In the genomic region with DNA sequence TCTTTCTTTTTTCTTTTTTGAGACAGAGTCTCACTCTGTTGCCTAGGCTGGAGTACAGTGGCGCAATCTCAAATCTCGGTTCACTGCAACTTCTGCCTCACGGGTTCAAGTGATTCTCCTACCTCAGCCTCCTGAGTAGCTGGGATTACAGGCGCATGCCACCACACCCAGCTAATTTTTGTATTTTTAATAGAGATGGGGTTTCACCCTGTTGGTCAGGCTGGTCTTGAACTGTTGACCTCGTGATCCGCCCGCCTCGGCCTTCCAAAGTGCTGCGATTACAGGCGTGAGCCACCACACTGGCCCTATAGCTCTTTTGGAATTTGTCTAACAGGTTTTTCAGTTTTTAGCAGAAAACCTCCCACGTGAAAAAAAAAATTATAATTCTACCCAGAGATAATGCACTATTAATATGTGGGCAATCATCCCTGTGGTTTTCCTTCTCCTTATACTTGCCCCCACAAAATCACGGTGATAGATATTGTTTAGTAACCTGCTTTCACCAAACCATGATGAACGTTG, we compare ENCODE assay signal across 7 cellular contexts. TPM values are rescaled to one million over a fixed set of nuclear protein-coding genes. Genes with fewer than 3 reads are reported as not detected.
DNase-seq lines count a peak whose midpoint lies in the region; ATAC-seq, FAIRE-seq and TF ChIP-seq lines count a peak whose summit lies in the region.
"Not testable (repeated sequence)": the region's sequence is repeated elsewhere in the genome, so short reads cannot be mapped to it uniquely, and the experiment has no call there.

No MANE protein-coding gene starts in this region.

- H3K4me3 ChIP-seq in PC-3 (ENCODE audit: low read length): peak overlapping the region; percentile 21; the same call in 1 of the 2 replicates
- H3K4me3 ChIP-seq in astrocyte (ENCODE audit: insufficient read depth, low read depth, low read length); endothelial cell of umbilical vein (replicated peaks in 1 of 3; ENCODE audit: insufficient read depth in 1 of 3, low read depth in 1 of 3, low read length in 3 of 3); left ventricle myocardium inferior; mucosa of rectum (ENCODE audit: low read length in 2 of 2); psoas muscle; tibial artery: not testable (repeated sequence)

- dilution Hi-C loops in endothelial cell of umbilical vein (cut with MboI; ENCODE audit: extremely low pct_ligation_motif_present, low sequenced_read_pairs): not testable (repeated sequence)

- DNase-seq in PC-3; astrocyte (ENCODE audit: low read depth); endothelial cell of umbilical vein (ENCODE audit: low read depth, low spot score); left ventricle myocardium inferior; psoas muscle: not testable (repeated sequence)
- peak in 1 of 2 donors; percentile 62 for DNase-seq in tibial artery

- H3K27me3 Mint-ChIP-seq in astrocyte (ENCODE audit: low read depth, unreplicated experiment): not testable (repeated sequence)

- H3K4me1 ChIP-seq in PC-3 (ENCODE audit: insufficient read depth, low read length): peaks cover 67% of the 10 kb centered on the region
- H3K4me1 ChIP-seq in astrocyte (ENCODE audit: insufficient read depth, low read length): peaks cover 48% of the 10 kb centered on the region
- H3K4me1 ChIP-seq in endothelial cell of umbilical vein (ENCODE audit: control insufficient read depth, extremely low read depth, insufficient read depth, low read length): peaks cover 35% of the 10 kb centered on the region
- H3K4me1 ChIP-seq in left ventricle myocardium inferior: peaks cover 98% of the 10 kb centered on the region
- H3K4me1 ChIP-seq in mucosa of rectum (ENCODE audit: control insufficient read depth in 2 of 2, insufficient read depth in 2 of 2, low read length in 2 of 2): peaks cover 38 to 50% of the 10 kb centered on the region in 2 donors
- peaks cover 51% of the 10 kb centered on the region for H3K4me1 ChIP-seq in psoas muscle
- H3K4me1 ChIP-seq in tibial artery: peaks cover 0 to 100% (median 63%) of the 10 kb centered on the region in 4 donors

- peaks cover 12% of the 10 kb centered on the region for H3K36me3 ChIP-seq in PC-3 (ENCODE audit: low read depth, low read length)
- H3K36me3 ChIP-seq in astrocyte (ENCODE audit: insufficient read depth, low read length): peaks cover 20% of the 10 kb centered on the region
- not testable (repeated sequence) for H3K36me3 ChIP-seq in endothelial cell of umbilical vein (ENCODE audit: control insufficient read depth in 2 of 2, extremely low read depth in 1 of 2, insufficient read depth in 2 of 2, low read length in 2 of 2)
- H3K36me3 ChIP-seq in left ventricle myocardium inferior: peaks cover 61% of the 10 kb centered on the region
- peaks cover 14 to 33% of the 10 kb centered on the region in 2 donors for H3K36me3 ChIP-seq in mucosa of rectum (ENCODE audit: control insufficient read depth in 2 of 2, insufficient read depth in 2 of 2, low read length in 2 of 2)
- peaks cover 6 to 88% of the 10 kb centered on the region in 2 donors for H3K36me3 ChIP-seq in psoas muscle (ENCODE audit: insufficient read depth in 1 of 2, low read depth in 1 of 2)
- peaks cover 15 to 29% (median 28%) of the 10 kb centered on the region in 3 donors for H3K36me3 ChIP-seq in tibial artery

- not testable (repeated sequence) for H3K9me1 ChIP-seq in endothelial cell of umbilical vein (replicated peaks; ENCODE audit: control insufficient read depth, extremely low read depth, insufficient read depth, low read length)

- H3F3A ChIP-seq in PC-3 (ENCODE audit: low read length, unreplicated experiment): not testable (repeated sequence)

- peaks cover 28% of the 10 kb centered on the region for H3K4me1 Mint-ChIP-seq in astrocyte (ENCODE audit: low read depth, unreplicated experiment)

- peak overlapping the region; percentile 81 for H3K9ac ChIP-seq in PC-3 (ENCODE audit: low read length)
- H3K9ac ChIP-seq in astrocyte (ENCODE audit: low read length): not testable (repeated sequence)
- peak overlapping the region; percentile 17 for H3K9ac ChIP-seq in endothelial cell of umbilical vein (replicated peaks; ENCODE audit: extremely low read depth, insufficient read depth, low read length)
- peak overlapping the region in 1 of 2 donors; percentile 47 for H3K9ac ChIP-seq in mucosa of rectum (ENCODE audit: low read depth in 1 of 2, low read length in 2 of 2)

- intact Hi-C loops in PC-3 (cut with micrococcal nuclease) (loop anchor here (1.0 to 2.0 kb wide), 2 partner anchors 15 to 20 kb away; no protein-coding TSS in a partner anchor), endothelial cell of umbilical vein (cut with micrococcal nuclease) (loop anchor here (1.0 kb wide), 2 partner anchors 8 to 15 kb away; no protein-coding TSS in a partner anchor)
- intact Hi-C loops in left ventricle myocardium inferior (cut with micrococcal nuclease); psoas muscle (cut with DNase I); tibial artery (cut with DNase I; ENCODE audit: low total_unique reads): not testable (repeated sequence)

- H3K27ac ChIP-seq in PC-3 (ENCODE audit: low read length): peak overlapping the region; percentile 99
- peak overlapping the region; percentile 91 for H3K27ac ChIP-seq in astrocyte (ENCODE audit: low read depth, low read length)
- peak overlapping the region; percentile 85 for H3K27ac ChIP-seq in endothelial cell of umbilical vein (ENCODE audit: insufficient read depth, low read depth, low read length)
- peak overlapping the region; percentile 95 for H3K27ac ChIP-seq in left ventricle myocardium inferior (replicated peaks)
- H3K27ac ChIP-seq in mucosa of rectum (ENCODE audit: low read depth in 2 of 2, low read length in 2 of 2): peak overlapping the region; percentile 82 to 91
- H3K27ac ChIP-seq in psoas muscle: peak overlapping the region; percentile 78
- H3K27ac ChIP-seq in tibial artery: peak overlapping the region; percentile 83 to 98

- H2AFZ ChIP-seq in PC-3 (ENCODE audit: low read length); astrocyte (ENCODE audit: low read depth, low read length); endothelial cell of umbilical vein (ENCODE audit: low read depth, low read length): not testable (repeated sequence)

- H3K9me3 ChIP-seq in PC-3 (ENCODE audit: low read length); astrocyte (ENCODE audit: insufficient read depth, low read depth, low read length); endothelial cell of umbilical vein (replicated peaks; ENCODE audit: control insufficient read depth, insufficient read depth, low read length); left ventricle myocardium inferior (replicated peaks); mucosa of rectum (ENCODE audit: control insufficient read depth in 2 of 2, low read length in 2 of 2); psoas muscle; tibial artery: not testable (repeated sequence)

- not testable (repeated sequence) for H3K9me3 Mint-ChIP-seq in astrocyte (ENCODE audit: unreplicated experiment)

- not testable (repeated sequence) for TF ChIP-seq POLR2A in endothelial cell of umbilical vein (IDR thresholded peaks at IDR 0.05; ENCODE audit: low read depth, low read length)

- not testable (repeated sequence) for H3K4me3 Mint-ChIP-seq in astrocyte (ENCODE audit: unreplicated experiment)

- not testable (repeated sequence) for H3K27me3 ChIP-seq in PC-3 (ENCODE audit: low read length); astrocyte (ENCODE audit: insufficient read depth, low read length); endothelial cell of umbilical vein (ENCODE audit: control insufficient read depth in 2 of 2, insufficient read depth in 2 of 2, low read length in 2 of 2); left ventricle myocardium inferior (ENCODE audit: low read depth); mucosa of rectum (ENCODE audit: control insufficient read depth in 2 of 2, insufficient read depth in 2 of 2, low read length in 2 of 2); psoas muscle (ENCODE audit: insufficient read depth in 3 of 3, low read length in 2 of 3); tibial artery

- H3K36me3 Mint-ChIP-seq in astrocyte (ENCODE audit: low read depth, unreplicated experiment): not testable (repeated sequence)

- not testable (repeated sequence) for H3K27ac Mint-ChIP-seq in astrocyte (ENCODE audit: unreplicated experiment)

- H3K9me2 ChIP-seq in PC-3 (replicated peaks; ENCODE audit: low read length): not testable (repeated sequence)

- H4K20me1 ChIP-seq in PC-3 (ENCODE audit: low read length); astrocyte (ENCODE audit: insufficient read depth, low read length); endothelial cell of umbilical vein (replicated peaks; ENCODE audit: control insufficient read depth, extremely low read depth, insufficient read depth, low read length): not testable (repeated sequence)

- not testable (repeated sequence) for ATAC-seq in PC-3, psoas muscle

- H3K79me2 ChIP-seq in PC-3 (ENCODE audit: low read length); endothelial cell of umbilical vein (ENCODE audit: control insufficient read depth, insufficient read depth, low read length): not testable (repeated sequence)
- peaks cover 14% of the 10 kb centered on the region for H3K79me2 ChIP-seq in astrocyte (ENCODE audit: insufficient read depth, low read length)

- WGBS in psoas muscle, 3 donors: 96 to 98% (median 97%) methylated on average over 13 of the region's 13 CpGs

- TF ChIP-seq CTCF in PC-3 (conservative IDR thresholded peaks at IDR 0.05; ENCODE audit: low read depth, low read length); astrocyte (IDR thresholded peaks at IDR 0.05; ENCODE audit: insufficient read depth, low read depth, low read length); endothelial cell of umbilical vein (IDR thresholded peaks at IDR 0.05; ENCODE audit: extremely low read depth in 1 of 2, insufficient read depth in 1 of 2, low read depth in 1 of 2, low read length in 2 of 2); left ventricle myocardium inferior (IDR thresholded peaks at IDR 0.05; ENCODE audit: borderline replicate concordance); psoas muscle (IDR thresholded peaks at IDR 0.05); tibial artery (IDR thresholded peaks at IDR 0.05): not testable (repeated sequence)

- not testable (repeated sequence) for FAIRE-seq in astrocyte (lab: Jason Lieb, UNC); endothelial cell of umbilical vein (lab: Jason Lieb, UNC)

- H3K4me2 ChIP-seq in PC-3 (ENCODE audit: low read length): peak overlapping the region; percentile 84
- not testable (repeated sequence) for H3K4me2 ChIP-seq in astrocyte (ENCODE audit: low read length); endothelial cell of umbilical vein (ENCODE audit: insufficient read depth, low read length)

- POLR2A ChIA-PET in PC-3 (lab: Charles Lee; ENCODE audit: unreplicated experiment) (interaction anchor here (3.3 kb wide), 1 partner anchor 33 kb away, joined by 27 read pairs; a partner anchor contains a TSS), endothelial cell of umbilical vein (lab: Charles Lee) (interaction anchor here (0.6 kb wide), 1 partner anchor 77 kb away, joined by 4 read pairs; no protein-coding TSS in a partner anchor)

- BruUV-seq in PC-3 (replicated peaks; lab: Mats Ljungman, UMichigan); endothelial cell of umbilical vein (replicated peaks; lab: Mats Ljungman, UMichigan): not testable (repeated sequence)

- CTCF ChIA-PET in PC-3 (lab: Charles Lee) (interaction anchor here (1.3 kb wide), 1 partner anchor 9 kb away, joined by 12 read pairs; no protein-coding TSS in a partner anchor), endothelial cell of umbilical vein (lab: Charles Lee) (interaction anchor here (1.0 to 4.2 kb wide), 10 partner anchors 9 to 57 kb away, joined by 3 to 28 read pairs (median 10); a partner anchor contains a TSS)

RNA-seq across cellular contexts. Expression of a gene that starts 32.3 kb away (rescaled TPM):
- total RNA-seq in PC-3 (2014; rRNA removed) (31.4 and 34.0 TPM in 2 replicates), astrocyte (41.3 and 50.3 TPM in 2 replicates), endothelial cell of umbilical vein (52.3 and 62.2 TPM in 2 replicates), left ventricle myocardium inferior (68.2 TPM), psoas muscle (100 to 1,000 TPM in 3 of 4 donors, 10 to 100 TPM in 1; 66.1 to 215 (median 157) TPM)
- polyA plus RNA-seq in endothelial cell of umbilical vein (14.0 and 16.3 TPM in 2 replicates), psoas muscle (10 to 100 TPM; 10.8 to 30.9 (median 26.7) TPM)
- polyA plus RNA-seq in endothelial cell of umbilical vein (2011; cell fraction: cytosol; rRNA removed): 18.3 and 22.4 TPM in 2 replicates
- 19.6 and 20.8 TPM in 2 replicates for polyA plus RNA-seq in endothelial cell of umbilical vein (2011; cell fraction: nucleus; rRNA removed)
- polyA plus RNA-seq in endothelial cell of umbilical vein (2012): 20.9 and 27.4 TPM in 2 replicates
- polyA minus RNA-seq in endothelial cell of umbilical vein: 139 and 168 TPM in 2 replicates
- 22.2 TPM for polyA minus RNA-seq in endothelial cell of umbilical vein (2011; cell fraction: cytosol; rRNA and poly(A)+ RNA removed)
- polyA minus RNA-seq in endothelial cell of umbilical vein (2011; cell fraction: nucleus; rRNA and poly(A)+ RNA removed): 32.8 and 59.9 TPM in 2 replicates
